In the genomic region with DNA sequence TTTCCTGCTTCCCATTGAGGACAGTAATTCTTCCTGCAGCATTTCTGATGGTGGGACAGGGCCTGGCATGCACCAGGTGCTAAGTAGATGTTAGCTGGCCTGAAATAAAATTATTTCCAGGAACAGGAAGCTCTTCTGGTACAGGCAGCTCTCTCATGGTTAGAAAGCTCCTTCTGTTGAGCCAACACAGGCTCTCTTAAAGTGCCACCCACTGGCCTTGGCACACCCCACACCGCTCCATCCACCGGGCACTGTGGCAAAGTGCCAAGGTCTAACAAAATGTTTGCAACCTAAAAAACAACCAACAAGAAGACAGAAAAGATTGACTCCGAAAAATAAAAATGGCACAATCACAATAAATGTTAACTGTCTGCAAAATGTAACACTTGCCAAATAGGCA, we compare ENCODE assay signal across 1 cellular context.
TF ChIP-seq lines count a peak whose summit lies in the region.

No MANE protein-coding gene starts in this region.

TF ChIP-seq in endothelial cell of umbilical vein, 7 proteins besides CTCF, POLR2A, EP300 and RAD21:
- TF ChIP-seq JUN (IDR thresholded peaks at IDR 0.05; ENCODE audit: borderline replicate concordance, insufficient read depth, insufficient read length, low read depth), result no peak
- TF ChIP-seq, protein P1, sequence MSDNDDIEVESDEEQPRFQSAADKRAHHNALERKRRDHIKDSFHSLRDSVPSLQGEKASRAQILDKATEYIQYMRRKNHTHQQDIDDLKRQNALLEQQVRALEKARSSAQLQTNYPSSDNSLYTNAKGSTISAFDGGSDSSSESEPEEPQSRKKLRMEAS (IDR thresholded peaks at IDR 0.05; ENCODE audit: insufficient read depth, insufficient read length), result no peak
- no peak for TF ChIP-seq POLR2AphosphoS5 (IDR thresholded peaks at IDR 0.05; ENCODE audit: insufficient read depth, low read depth, low read length)
- TF ChIP-seq EZH2 (IDR thresholded peaks at IDR 0.05; ENCODE audit: borderline replicate concordance, low read depth, low read length, severe bottlenecking), result no peak
- TF ChIP-seq GATA2 (IDR thresholded peaks at IDR 0.05; ENCODE audit: insufficient read depth, insufficient read length, low read depth, low read length), result no peak
- no peak for TF ChIP-seq MYC (IDR thresholded peaks at IDR 0.05; ENCODE audit: low read depth, low read length)
- TF ChIP-seq FOS (IDR thresholded peaks at IDR 0.05; ENCODE audit: borderline replicate concordance, insufficient read depth, low read length), result no peak
